In the genomic region with DNA sequence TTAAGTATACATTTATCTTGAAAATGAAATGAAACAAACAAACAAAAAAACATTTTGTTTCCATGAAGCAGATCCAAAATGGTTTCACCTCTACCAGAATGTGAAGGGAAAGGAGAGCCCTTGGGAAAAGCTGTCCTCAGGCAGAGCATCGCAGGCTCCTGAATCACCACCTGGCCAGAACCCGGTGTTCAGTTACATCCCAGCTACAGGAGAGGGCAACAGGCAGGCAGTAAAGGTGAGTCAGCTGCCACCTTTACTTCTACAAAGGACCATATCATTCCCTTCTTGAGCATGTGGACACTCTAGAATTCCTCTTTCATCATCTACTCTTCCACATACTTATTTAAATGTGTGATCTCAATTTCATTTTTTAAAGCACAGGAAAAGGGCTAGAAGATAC, we compare ENCODE assay signal across 1 cellular context.
TF ChIP-seq lines count a peak whose summit lies in the region.

No MANE protein-coding gene starts in this region.

TF ChIP-seq in GM23338, 12 proteins besides CTCF, POLR2A, EP300 and RAD21 (continued from another document):
- TF ChIP-seq, protein P1, sequence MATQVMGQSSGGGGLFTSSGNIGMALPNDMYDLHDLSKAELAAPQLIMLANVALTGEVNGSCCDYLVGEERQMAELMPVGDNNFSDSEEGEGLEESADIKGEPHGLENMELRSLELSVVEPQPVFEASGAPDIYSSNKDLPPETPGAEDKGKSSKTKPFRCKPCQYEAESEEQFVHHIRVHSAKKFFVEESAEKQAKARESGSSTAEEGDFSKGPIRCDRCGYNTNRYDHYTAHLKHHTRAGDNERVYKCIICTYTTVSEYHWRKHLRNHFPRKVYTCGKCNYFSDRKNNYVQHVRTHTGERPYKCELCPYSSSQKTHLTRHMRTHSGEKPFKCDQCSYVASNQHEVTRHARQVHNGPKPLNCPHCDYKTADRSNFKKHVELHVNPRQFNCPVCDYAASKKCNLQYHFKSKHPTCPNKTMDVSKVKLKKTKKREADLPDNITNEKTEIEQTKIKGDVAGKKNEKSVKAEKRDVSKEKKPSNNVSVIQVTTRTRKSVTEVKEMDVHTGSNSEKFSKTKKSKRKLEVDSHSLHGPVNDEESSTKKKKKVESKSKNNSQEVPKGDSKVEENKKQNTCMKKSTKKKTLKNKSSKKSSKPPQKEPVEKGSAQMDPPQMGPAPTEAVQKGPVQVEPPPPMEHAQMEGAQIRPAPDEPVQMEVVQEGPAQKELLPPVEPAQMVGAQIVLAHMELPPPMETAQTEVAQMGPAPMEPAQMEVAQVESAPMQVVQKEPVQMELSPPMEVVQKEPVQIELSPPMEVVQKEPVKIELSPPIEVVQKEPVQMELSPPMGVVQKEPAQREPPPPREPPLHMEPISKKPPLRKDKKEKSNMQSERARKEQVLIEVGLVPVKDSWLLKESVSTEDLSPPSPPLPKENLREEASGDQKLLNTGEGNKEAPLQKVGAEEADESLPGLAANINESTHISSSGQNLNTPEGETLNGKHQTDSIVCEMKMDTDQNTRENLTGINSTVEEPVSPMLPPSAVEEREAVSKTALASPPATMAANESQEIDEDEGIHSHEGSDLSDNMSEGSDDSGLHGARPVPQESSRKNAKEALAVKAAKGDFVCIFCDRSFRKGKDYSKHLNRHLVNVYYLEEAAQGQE (IDR thresholded peaks at IDR 0.05; ENCODE audit: unreplicated experiment): no peak
- TF ChIP-seq JUNB (IDR thresholded peaks at IDR 0.05; ENCODE audit: unreplicated experiment) (no peak), ZNF331 (CRISPR knock-in tag; IDR thresholded peaks at IDR 0.05; ENCODE audit: low read depth) (no peak)
